In genomic region chr2:241083091-241083415, GRCh38 we compare ENCODE assay signal across 24 cellular contexts. TPM values are rescaled to one million over a fixed set of nuclear protein-coding genes. Genes with fewer than 3 reads are reported as not detected.
DNase-seq lines count a peak whose midpoint lies in the region; ATAC-seq and TF ChIP-seq lines count a peak whose summit lies in the region.
"Had no signal": no experiment of that assay in that cellular context is flagged by ENCODE, and none has a peak within 500 bp of the region (broad histone marks: within the 10 kb centered on the region; RNA-seq: fewer than 3 reads in every experiment).

No MANE protein-coding gene starts in this region.

- H3K9me3 Mint-ChIP-seq in T-helper 1 cell treated with Interleukin-12 subunit alpha and Interleukin-12 subunit beta and Interleukin-4 antibody, amounts not matched to agents 30 μg/mL and 1 μg/mL, for 36 hours = no peaks in the 10 kb centered on the region
- H3K9me3 Mint-ChIP-seq in H9 (no peaks in the 10 kb centered on the region), endothelial cell (ENCODE audit: unreplicated experiment) (no peaks in the 10 kb centered on the region)
- H3K9me3 Mint-ChIP-seq: HFFc6, immature natural killer cell had no signal

- H3K27me3 ChIP-seq in H9 (ENCODE audit: insufficient read depth, low read length) = no peaks in the 10 kb centered on the region
- H3K27me3 ChIP-seq in psoas muscle (ENCODE audit: insufficient read depth in 3 of 3, low read length in 2 of 3) = no peaks in the 10 kb centered on the region
- H3K27me3 ChIP-seq: ascending aorta, dorsolateral prefrontal cortex had no signal

- peaks cover 1% of the 10 kb centered on the region for H3K4me1 Mint-ChIP-seq in T-helper 1 cell treated with Interleukin-12 subunit alpha and Interleukin-12 subunit beta and Interleukin-4 antibody, amounts not matched to agents 30 μg/mL and 1 μg/mL, for 36 hours (ENCODE audit: low read depth)
- H3K4me1 Mint-ChIP-seq in H9 (no peaks in the 10 kb centered on the region), endothelial cell (ENCODE audit: unreplicated experiment) (peaks cover 23% of the 10 kb centered on the region)

- H3K79me1 ChIP-seq in H9 (ENCODE audit: insufficient read depth, low read depth, low read length, poor library complexity, severe bottlenecking) = no peaks in the 10 kb centered on the region

- H3K18ac ChIP-seq in H9 (ENCODE audit: insufficient read length, low read depth, low read length) = no peak overlapping the region

- DNase-seq in T-helper 1 cell (no peak), H9 (no peak), endothelial cell (ENCODE audit: low spot score) (no peak), psoas muscle (no peak), NCI-H748 (lab: John Stamatoyannopoulos, UW; ENCODE audit: unreplicated experiment) (no peak)
- no peak for DNase-seq in activated CD8-positive, alpha-beta memory T cell treated with anti-CD3 and anti-CD28 coated beads, Interleukin-2, amount 50 U/mL, for 4 hours
- DNase-seq: 8988T; activated CD4-positive, alpha-beta T cell treated with anti-CD3 and anti-CD28 coated beads for 36 hours; activated effector memory CD4-positive, alpha-beta T cell treated with anti-CD3 and anti-CD28 coated beads, Interleukin-2, amount 50 U/mL, for 16 hours; AML-193; HFFc6; immature natural killer cell; Kasumi-1; left ventricle myocardium inferior; NCI-H187; NCI-H82; small intestine; stimulated activated CD4-positive, alpha-beta T cell treated with anti-CD3 and anti-CD28 coated beads, Interleukin-2, amount 100 ng/mL, for 24 hours; stimulated activated naive B cell treated with anti-CD40 and anti-IgM and Interleukin-4, amounts not matched to agents 10 μg/mL and 1 μg/mL and 100 μg/mL, for 72 hours had no signal

- H3K36me3 ChIP-seq in psoas muscle (ENCODE audit: insufficient read depth in 1 of 2, low read depth in 1 of 2) = peaks cover 6 to 42% of the 10 kb centered on the region in 2 donors

- H4K5ac ChIP-seq in H9 (ENCODE audit: insufficient read length, low read depth, low read length) = peak overlapping the region; percentile 70

- H3K27ac Mint-ChIP-seq in T-helper 1 cell treated with Interleukin-12 subunit alpha and Interleukin-12 subunit beta and Interleukin-4 antibody, amounts not matched to agents 30 μg/mL and 1 μg/mL, for 36 hours = peak overlapping the region; percentile 8
- H3K27ac Mint-ChIP-seq in H9 = no peak overlapping the region; a peak in 1 of 7 replicates
- peak overlapping the region; percentile 65 for H3K27ac Mint-ChIP-seq in endothelial cell (ENCODE audit: unreplicated experiment)
- H3K27ac Mint-ChIP-seq: activated CD4-positive, alpha-beta T cell treated with anti-CD3 and anti-CD28 coated beads for 36 hours; HFFc6 had no signal

- no peaks in the 10 kb centered on the region for H3K23me2 ChIP-seq in H9 (ENCODE audit: insufficient read length, low read depth, low read length, poor library complexity, severe bottlenecking)

- H4K91ac ChIP-seq in H9 (ENCODE audit: insufficient read length, low read depth, low read length) = no peak overlapping the region

- H3T11ph ChIP-seq in H9 (ENCODE audit: low read length) = no peak overlapping the region

- no peak overlapping the region for H3K4me3 ChIP-seq in psoas muscle
- H3K4me3 ChIP-seq: ascending aorta, dorsolateral prefrontal cortex, left ventricle myocardium inferior, thoracic aorta had no signal

- H3K4ac ChIP-seq in H9 (ENCODE audit: low read depth, low read length) = no peak overlapping the region

- no peaks in the 10 kb centered on the region for H3K27me3 Mint-ChIP-seq in T-helper 1 cell treated with Interleukin-12 subunit alpha and Interleukin-12 subunit beta and Interleukin-4 antibody, amounts not matched to agents 30 μg/mL and 1 μg/mL, for 36 hours (ENCODE audit: low read depth)
- H3K27me3 Mint-ChIP-seq in H9 (ENCODE audit: low read depth) = no peaks in the 10 kb centered on the region
- H3K27me3 Mint-ChIP-seq in endothelial cell (ENCODE audit: unreplicated experiment) = peaks cover 11% of the 10 kb centered on the region
- H3K27me3 Mint-ChIP-seq: activated CD4-positive, alpha-beta T cell treated with anti-CD3 and anti-CD28 coated beads for 36 hours; stimulated activated naive B cell treated with anti-CD40 and anti-IgM and Interleukin-4, amounts not matched to agents 10 μg/mL and 1 μg/mL and 100 μg/mL, for 72 hours had no signal

- WGBS in H9 (ENCODE audit: extremely low coverage, insufficient read length, low lambda C conversion rate) = no CpG with 5 or more reads among the region's 5 CpGs
- WGBS in psoas muscle, 3 donors = 61 to 88% (median 69%) methylated on average over 5 of the region's 5 CpGs

- ATAC-seq in psoas muscle = peak in 3 of 4 donors; percentile 1 to 5 (median 1)
- ATAC-seq in HG03457 (IDR thresholded peaks at IDR 0.05; ENCODE audit: unreplicated experiment) = no peak
- ATAC-seq: activated CD4-positive, alpha-beta T cell treated with anti-CD3 and anti-CD28 coated beads for 36 hours; stimulated activated naive B cell treated with anti-CD40 and anti-IgM and Interleukin-4, amounts not matched to agents 10 μg/mL and 1 μg/mL and 100 μg/mL, for 72 hours had no signal

- H3K23ac ChIP-seq in H9 (ENCODE audit: insufficient read length, low read depth, low read length) = no peak overlapping the region

- no peak for TF ChIP-seq CTCF in H9 (conservative IDR thresholded peaks at IDR 0.05)
- TF ChIP-seq CTCF in endothelial cell (IDR thresholded peaks at IDR 0.05; ENCODE audit: unreplicated experiment) = no peak
- no peak for TF ChIP-seq CTCF in psoas muscle (IDR thresholded peaks at IDR 0.05)

- no peaks in the 10 kb centered on the region for H4K20me1 ChIP-seq in H9 (ENCODE audit: control insufficient read depth, insufficient read depth, insufficient read length)

- no peak overlapping the region for H4K8ac ChIP-seq in H9 (replicated peaks; ENCODE audit: insufficient read length, low read depth, low read length)

- H3K27ac ChIP-seq in H9 (ENCODE audit: insufficient read length, low read depth, low read length) (no peak overlapping the region), psoas muscle (no peak overlapping the region)
- H3K27ac ChIP-seq: ascending aorta, left ventricle myocardium inferior, thoracic aorta had no signal

- H2BK5ac ChIP-seq in H9 (ENCODE audit: insufficient read length, low read length) = no peak overlapping the region

- peaks cover 20% of the 10 kb centered on the region for H3K36me3 Mint-ChIP-seq in T-helper 1 cell treated with Interleukin-12 subunit alpha and Interleukin-12 subunit beta and Interleukin-4 antibody, amounts not matched to agents 30 μg/mL and 1 μg/mL, for 36 hours (ENCODE audit: low read depth)
- H3K36me3 Mint-ChIP-seq in H9 (ENCODE audit: insufficient read depth in 1 of 3, low read depth in 3 of 3) (peaks cover 10 to 27% (median 24%) of the 10 kb centered on the region in 3 experiments; a peak in 6 of 7 replicates), endothelial cell (ENCODE audit: low read depth, unreplicated experiment) (peaks cover 28% of the 10 kb centered on the region)

- no peak overlapping the region for H3K9ac ChIP-seq in H9 (ENCODE audit: extremely low read depth, insufficient read length, low read length)

- no peak overlapping the region; the same call in 1 of the 2 replicates for H2BK15ac ChIP-seq in H9 (ENCODE audit: low read depth, low read length)

- H3K9me3 ChIP-seq in H9 (ENCODE audit: control insufficient read depth, low read depth, low read length) (no peaks in the 10 kb centered on the region), psoas muscle (no peaks in the 10 kb centered on the region)
- H3K9me3 ChIP-seq: ascending aorta, left ventricle myocardium inferior, thoracic aorta had no signal

- no peak overlapping the region for H2BK20ac ChIP-seq in H9 (ENCODE audit: low read depth, low read length, poor library complexity, severe bottlenecking)

- H2AK5ac ChIP-seq in H9 (ENCODE audit: insufficient read length, low read length) = no peak overlapping the region

- no peaks in the 10 kb centered on the region for H3K79me2 ChIP-seq in H9 (ENCODE audit: insufficient read depth, low read length)

- H3K4me2 ChIP-seq in H9 (ENCODE audit: insufficient read depth, insufficient read length, low read length) = no peak overlapping the region

- no peak overlapping the region for H2BK120ac ChIP-seq in H9 (ENCODE audit: low read depth, low read length, poor library complexity, severe bottlenecking)

- H3K4me3 Mint-ChIP-seq in T-helper 1 cell treated with Interleukin-12 subunit alpha and Interleukin-12 subunit beta and Interleukin-4 antibody, amounts not matched to agents 30 μg/mL and 1 μg/mL, for 36 hours = no peak overlapping the region
- no peak overlapping the region for H3K4me3 Mint-ChIP-seq in H9
- no peak overlapping the region for H3K4me3 Mint-ChIP-seq in endothelial cell (ENCODE audit: unreplicated experiment)
- H3K4me3 Mint-ChIP-seq: activated CD4-positive, alpha-beta T cell treated with anti-CD3 and anti-CD28 coated beads for 36 hours; HFFc6; immature natural killer cell; stimulated activated naive B cell treated with anti-CD40 and anti-IgM and Interleukin-4, amounts not matched to agents 10 μg/mL and 1 μg/mL and 100 μg/mL, for 72 hours had no signal

- no peaks in the 10 kb centered on the region for H3K4me1 ChIP-seq in H9 (ENCODE audit: insufficient read depth, low read length)
- H3K4me1 ChIP-seq in psoas muscle = no peaks in the 10 kb centered on the region
- H3K4me1 ChIP-seq: ascending aorta had no signal

- H2AFZ ChIP-seq in H9 (ENCODE audit: low read length) = no peak overlapping the region

- intact Hi-C loops in psoas muscle (cut with DNase I) = loop anchor here in 1 of 2 donors (5.0 to 10.0 kb wide), 2 partner anchors 149 to 228 kb away; no protein-coding TSS in a partner anchor

- peak overlapping the region; percentile 25; the same call in 1 of the 2 replicates for H3K14ac ChIP-seq in H9 (ENCODE audit: insufficient read depth, low read length)

- H2BK12ac ChIP-seq in H9 (ENCODE audit: insufficient read length, low read depth, low read length) = no peak overlapping the region

- peak overlapping the region; percentile 55 for H3K56ac ChIP-seq in H9 (ENCODE audit: insufficient read length, low read depth, low read length)

RNA-seq across cellular contexts. Expression of gene MTERF4, which starts 19.0 kb away (rescaled TPM):
- total RNA-seq in H9 (2021) = 35.0 and 36.6 TPM in 2 replicates
- total RNA-seq in endothelial cell (ENCODE audit: unreplicated experiment) = 82.4 TPM
- total RNA-seq in psoas muscle = 10 to 100 TPM; 27.3 to 39.0 (median 32.6) TPM
- polyA plus RNA-seq in psoas muscle = 10 to 100 TPM; 31.8 to 48.0 (median 32.8) TPM

Comparison
In these comparisons a context has a peak if more than half of its experiments do, and no peak if none do; other contexts are left out.
1. H3K27ac Mint-ChIP-seq: peak in T-helper 1 cell treated with Interleukin-12 subunit alpha and Interleukin-12 subunit beta and Interleukin-4 antibody, amounts not matched to agents 30 μg/mL and 1 μg/mL, for 36 hours (single experiment) and endothelial cell (single experiment); none in H9 (0 of 3).